ENCODE assay signal across 9 cellular contexts in the genomic region with DNA sequence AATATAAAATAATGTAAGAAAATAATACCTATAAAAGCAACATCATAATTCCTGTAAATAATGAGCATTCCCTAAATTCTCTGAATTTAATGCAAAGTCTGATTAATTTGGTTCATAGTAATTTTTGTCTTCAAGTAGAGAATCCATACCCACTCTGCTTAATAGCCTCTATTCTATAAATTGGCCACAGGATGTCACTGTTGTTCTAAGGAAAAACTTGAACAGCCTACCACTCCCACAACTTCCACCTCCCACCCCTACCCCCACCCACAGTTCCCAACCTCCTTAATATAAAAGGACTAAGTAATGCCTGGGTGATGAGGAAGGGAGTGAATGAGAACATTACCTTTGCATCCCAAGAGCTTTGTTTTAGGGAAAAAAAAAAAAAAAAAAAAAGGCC. TPM values are rescaled to one million over a fixed set of nuclear protein-coding genes. Genes with fewer than 3 reads are reported as not detected.
DNase-seq lines count a peak whose midpoint lies in the region; ATAC-seq, FAIRE-seq and TF ChIP-seq lines count a peak whose summit lies in the region.
"Had no signal": no experiment of that assay in that cellular context is flagged by ENCODE, and none has a peak within 500 bp of the region (broad histone marks: within the 10 kb centered on the region; RNA-seq: fewer than 3 reads in every experiment).

No MANE protein-coding gene starts in this region.

- intact Hi-C loops in GM12878 (cut with micrococcal nuclease; ENCODE audit: unreplicated experiment): loop anchor here (2.0 kb wide), 1 partner anchor 477 kb away; no protein-coding TSS in a partner anchor
- intact Hi-C loops in HepG2 (cut with micrococcal nuclease; ENCODE audit: unreplicated experiment): loop anchor here (1.0 to 2.0 kb wide), 2 partner anchors 225 to 476 kb away; no protein-coding TSS in a partner anchor

- no peak overlapping the region for H2AFZ ChIP-seq in GM12878 (ENCODE audit: control insufficient read depth, low read depth, low read length)
- H2AFZ ChIP-seq in HepG2 (ENCODE audit: low read length): no peak overlapping the region

- H3K4me2 ChIP-seq in GM12878 (ENCODE audit: control insufficient read depth, insufficient read depth) (no peak overlapping the region), HepG2 (ENCODE audit: low read depth, low read length) (no peak overlapping the region)

- in situ Hi-C loops in GM12878 (cut with MboI) (no loop called here), HepG2 (cut with HindIII; ENCODE audit: extremely low pct_ligation_motif_present, low pct_unique_long_range_greater_than_20kb) (loop anchor here (25.0 kb wide), 1 partner anchor 910 kb away; no protein-coding TSS in a partner anchor)

- H4K20me1 ChIP-seq in GM12878 (ENCODE audit: control insufficient read depth, insufficient read depth) (no peaks in the 10 kb centered on the region), HepG2 (ENCODE audit: insufficient read depth, low read length) (no peaks in the 10 kb centered on the region)

- SMC1A ChIA-PET in GM12878 (lab: Charles Lee; ENCODE audit: uncharacterized antibody, unreplicated experiment): interaction anchor here (0.6 to 1.5 kb wide), 9 partner anchors 13 to 930 kb away, joined by 3 to 6 read pairs (median 4); no protein-coding TSS in a partner anchor

- peak; percentile 25 to 53 (median 37); a peak in 4 of 6 replicates for TF ChIP-seq CTCF in GM12878 (IDR thresholded peaks at IDR 0.05 in 2 of 3, conservative IDR thresholded peaks at IDR 0.05 in 1 of 3; ENCODE audit: control insufficient read depth in 2 of 3, extremely low read depth in 1 of 3, insufficient read depth in 1 of 3, low read depth in 3 of 3, low read length in 3 of 3)
- TF ChIP-seq CTCF in HepG2 (CRISPR knock-in tag; IDR thresholded peaks at IDR 0.05): peak; percentile 72

- peak; percentile 40; the same call in 1 of the 2 replicates for TF ChIP-seq RAD21 in GM12878 (IDR thresholded peaks at IDR 0.05; ENCODE audit: insufficient read depth, low read depth, low read length)
- no peak for TF ChIP-seq RAD21 in HepG2 (CRISPR knock-in tag; IDR thresholded peaks at IDR 0.05)

- H3K9ac ChIP-seq in GM12878 (ENCODE audit: control insufficient read depth, insufficient read depth, low read length): no peak overlapping the region
- no peak overlapping the region for H3K9ac ChIP-seq in HepG2 (ENCODE audit: insufficient read depth, low read depth, low read length)

- TF ChIP-seq POLR2A in GM12878 (IDR thresholded peaks at IDR 0.05; ENCODE audit: low read depth, low read length) (no peak), HepG2 (IDR thresholded peaks at IDR 0.05; ENCODE audit: insufficient read depth in 1 of 2, low read depth in 2 of 2, low read length in 2 of 2) (no peak), GM12892 (IDR thresholded peaks at IDR 0.05; ENCODE audit: low read depth, low read length) (no peak)

- CTCF ChIA-PET in GM12878 (lab: Yijun Ruan, JAX) (interaction anchor here (0.6 to 2.0 kb wide), 23 partner anchors 9 to 1131 kb away, joined by 3 to 10 read pairs (median 3); no protein-coding TSS in a partner anchor), HepG2 (lab: Yijun Ruan, JAX; ENCODE audit: low intra/inter-chr PET ratio, low total read pairs) (interaction anchor here (0.7 to 1.5 kb wide), 6 partner anchors 76 to 481 kb away, joined by 3 to 7 read pairs (median 4); partner anchors contain the start of gene METTL5)

- TF ChIP-seq EP300 in GM12878 (IDR thresholded peaks at IDR 0.05; ENCODE audit: borderline replicate concordance in 1 of 2, control insufficient read depth in 1 of 2, low read depth in 2 of 2, low read length in 2 of 2): no peak
- TF ChIP-seq EP300 in HepG2 (IDR thresholded peaks at IDR 0.05; ENCODE audit: low read depth in 2 of 2, low read length in 2 of 2): no peak
- no peak for TF ChIP-seq EP300 in HepG2 (CRISPR knock-in tag; IDR thresholded peaks at IDR 0.05; ENCODE audit: borderline replicate concordance)

- RAD21 ChIA-PET in GM12878 (lab: Charles Lee; ENCODE audit: unreplicated experiment): interaction anchor here (0.6 to 1.2 kb wide), 7 partner anchors 9 to 705 kb away, joined by 3 to 8 read pairs (median 4); no protein-coding TSS in a partner anchor

- H3K4me1 ChIP-seq in GM12878 (ENCODE audit: control insufficient read depth, insufficient read depth, low read length) (no peaks in the 10 kb centered on the region), HepG2 (ENCODE audit: insufficient read depth, low read length) (peaks cover 13% of the 10 kb centered on the region; the same call in 1 of the 2 replicates)

- no peaks in the 10 kb centered on the region for H3K27me3 ChIP-seq in GM12878 (replicated peaks in 1 of 2; ENCODE audit: control insufficient read depth in 2 of 2, insufficient read depth in 2 of 2, low read length in 1 of 2)
- peaks cover 0 to 5% of the 10 kb centered on the region in 2 experiments; a peak in 1 of 5 replicates for H3K27me3 ChIP-seq in HepG2 (ENCODE audit: control insufficient read depth in 1 of 2, insufficient read depth in 2 of 2, low read length in 2 of 2)

- H3K36me3 ChIP-seq in GM12878 (ENCODE audit: control insufficient read depth in 2 of 2, insufficient read depth in 2 of 2, low read length in 1 of 2) (no peaks in the 10 kb centered on the region), HepG2 (replicated peaks in 1 of 2; ENCODE audit: control insufficient read depth in 1 of 2, insufficient read depth in 2 of 2, low read length in 2 of 2) (no peaks in the 10 kb centered on the region)

- ATAC-seq in GM12878 (peak; percentile 79), HepG2 (peak; percentile 88), HG03175 (IDR thresholded peaks at IDR 0.05; ENCODE audit: unreplicated experiment) (no peak)

- POLR2A ChIA-PET in GM12878 (lab: Charles Lee): interaction anchor here (0.6 kb wide), 1 partner anchor 470 kb away, joined by 3 read pairs; no protein-coding TSS in a partner anchor
- POLR2A ChIA-PET in HepG2 (lab: Yijun Ruan, JAX): interaction anchor here (0.9 to 1.3 kb wide), 2 partner anchors 431 to 1363 kb away, joined by 3 read pairs; no protein-coding TSS in a partner anchor

- H3K9me3 ChIP-seq in GM12878 (replicated peaks; ENCODE audit: control insufficient read depth, insufficient read depth, low read length) (no peaks in the 10 kb centered on the region), HepG2 (ENCODE audit: low read length) (no peaks in the 10 kb centered on the region)

- DNase-seq in NCI-H1436 (lab: John Stamatoyannopoulos, UW) (peak; percentile 56), NCI-H1436 treated with DMSO at 0.1 percent for 48 hours (lab: John Stamatoyannopoulos, UW) (no peak), NCI-H1930 (lab: John Stamatoyannopoulos, UW) (peak; percentile 19), GM12878 (ENCODE audit: low read depth, low spot score) (no peak), HepG2 (ENCODE audit: low spot score) (peak; percentile 61), activated gamma-delta T cell treated with Interleukin-2 at 50 U/mL for 16 hours (no peak), GM12892 (ENCODE audit: insufficient read length) (no peak)

- no peak overlapping the region for H3K27ac ChIP-seq in GM12878 (ENCODE audit: control insufficient read depth, insufficient read depth)
- H3K27ac ChIP-seq in HepG2 (ENCODE audit: extremely low read length, insufficient read depth, low read length): no peak overlapping the region

- no peak overlapping the region for H3K4me3 ChIP-seq in GM12878
- no peak overlapping the region for H3K4me3 ChIP-seq in HepG2 (replicated peaks in 1 of 3; ENCODE audit: insufficient read depth in 1 of 3, low read depth in 2 of 3, low read length in 3 of 3)

- no TSS peak for BruUV-seq in GM12878 (replicated peaks; lab: Mats Ljungman, UMichigan)
- BruUV-seq in HepG2 (replicated peaks; lab: Mats Ljungman, UMichigan): no TSS peak

- no peaks in the 10 kb centered on the region for H3K79me2 ChIP-seq in GM12878 (ENCODE audit: control insufficient read depth, insufficient read depth, low read length)
- H3K79me2 ChIP-seq in HepG2 (ENCODE audit: insufficient read depth, low read length): no peaks in the 10 kb centered on the region

- FAIRE-seq in GM12878 (lab: Jason Lieb, UNC): no peak
- peak; percentile 42 for FAIRE-seq in HepG2 (lab: Jason Lieb, UNC)
- FAIRE-seq in GM12892 (lab: Jason Lieb, UNC): no peak

RNA-seq across cellular contexts. Expression of gene BBS5, which starts 27.2 kb away (rescaled TPM):
- total RNA-seq in GM12878 (2013; cell fraction: nucleolus; rRNA removed): 5.3 and 6.1 TPM in 2 replicates
- total RNA-seq in GM12878 (2014; rRNA removed) (2.0 and 2.2 TPM in 2 replicates), GM12878 (2014; rRNA removed; fragmentation: Illumina TruSeq; extraction: Trizol) (1.8 and 1.9 TPM in 2 replicates), GM12878 (2021) (1.8 and 2.5 TPM in 2 replicates), HepG2 (2016; rRNA removed; fragmentation: Illumina TruSeq; extraction: Trizol) (3.3 and 4.5 TPM in 2 replicates)
- 0.54 TPM for polyA plus RNA-seq in GM12878 (2011; ENCODE audit: low read depth)
- polyA plus RNA-seq in GM12878 (2011; rRNA removed) (0.72 and 0.80 TPM in 2 replicates), GM12878 (2014; fragmentation: Illumina TruSeq; extraction: Trizol) (0.74 and 1.1 TPM in 2 replicates), GM12878 (2014; fragmentation: Nextera tagmentation; extraction: Ambion mirVana) (under 1 TPM; 0.56 to 0.60 TPM), GM12878 (2014; rRNA removed) (3.0 and 3.4 TPM in 2 replicates), GM12878 (2016; fragmentation: Nextera tagmentation; extraction: Ambion mirVana) (1 to 10 TPM; 1.3 to 3.0 TPM), HepG2 (2011; rRNA removed) (1.7 and 1.8 TPM in 2 replicates)
- polyA plus RNA-seq in GM12878 (2011; cell fraction: cytosol; rRNA removed): 0.63 and 1.1 TPM in 2 replicates
- polyA plus RNA-seq in GM12878 (2011; cell fraction: nucleus; rRNA removed): 1.2 and 1.9 TPM in 2 replicates
- polyA plus RNA-seq in GM12878 (2012): 1.2 and 1.3 TPM in 2 replicates
- polyA minus RNA-seq in GM12878 (2011; rRNA and poly(A)+ RNA removed): 0.44 and 1.1 TPM in 2 replicates
- not detected in 2 replicates for polyA minus RNA-seq in GM12878 (2011; cell fraction: cytosol; rRNA and poly(A)+ RNA removed)
- polyA minus RNA-seq in GM12878 (2011; cell fraction: nucleus; rRNA and poly(A)+ RNA removed): 0.97 and 2.4 TPM in 2 replicates
- 0.71 and 0.88 TPM in 2 replicates for total RNA-seq in HepG2 (2016; cell fraction: cytosol; rRNA removed; fragmentation: Illumina TruSeq; extraction: Trizol; ENCODE audit: low read depth)
- 3.7 and 4.8 TPM in 2 replicates for total RNA-seq in HepG2 (2016; cell fraction: insoluble cytoplasmic fraction; rRNA removed; fragmentation: Illumina TruSeq; extraction: Trizol)
- 1.5 and 2.2 TPM in 2 replicates for total RNA-seq in HepG2 (2016; cell fraction: membrane; rRNA removed; fragmentation: Illumina TruSeq; extraction: Trizol)
- total RNA-seq in HepG2 (2016; cell fraction: nucleus; rRNA removed; fragmentation: Illumina TruSeq; extraction: Trizol): 4.6 and 8.1 TPM in 2 replicates
- polyA plus RNA-seq in HepG2 (2011; cell fraction: cytosol; rRNA removed): 1.4 and 2.0 TPM in 2 replicates
- polyA plus RNA-seq in HepG2 (2011; cell fraction: nucleus; rRNA removed): 3.7 and 5.4 TPM in 2 replicates
- 2.6 and 2.8 TPM in 2 replicates for polyA plus RNA-seq in HepG2 (2012)
- polyA plus RNA-seq in HepG2 (2016; cell fraction: cytosol; fragmentation: Illumina TruSeq; extraction: Trizol; ENCODE audit: low read depth): 0.44 and 0.62 TPM in 2 replicates
- polyA plus RNA-seq in HepG2 (2016; cell fraction: insoluble cytoplasmic fraction; fragmentation: Illumina TruSeq; extraction: Trizol; ENCODE audit: low read depth): 3.4 and 4.2 TPM in 2 replicates
- polyA plus RNA-seq in HepG2 (2016; cell fraction: membrane; fragmentation: Illumina TruSeq; extraction: Trizol; ENCODE audit: low read depth): 1.0 and 1.2 TPM in 2 replicates
- polyA plus RNA-seq in HepG2 (2016; cell fraction: nucleus; fragmentation: Illumina TruSeq; extraction: Trizol; ENCODE audit: insufficient read depth, low read depth): 12.1 and 12.6 TPM in 2 replicates
- polyA minus RNA-seq in HepG2 (2011; rRNA and poly(A)+ RNA removed; ENCODE audit: low replicate concordance): 1.4 TPM in 1 of 2 replicates, not detected in the other
- polyA minus RNA-seq in HepG2 (2011; cell fraction: cytosol; rRNA and poly(A)+ RNA removed): 1.4 and 2.7 TPM in 2 replicates
- polyA minus RNA-seq in HepG2 (2011; cell fraction: nucleus; rRNA and poly(A)+ RNA removed): 6.2 and 8.1 TPM in 2 replicates
- 1.9 TPM for polyA plus RNA-seq in GM12892 (2012; ENCODE audit: missing spikeins)

RNA-seq across cellular contexts. Expression of gene KLHL41, which starts 57.4 kb away (rescaled TPM):
- 0.24 and 0.25 TPM in 2 replicates for total RNA-seq in GM12878 (2013; cell fraction: nucleolus; rRNA removed)
- total RNA-seq in GM12878 (2014; rRNA removed) (not detected in 2 replicates), GM12878 (2014; rRNA removed; fragmentation: Illumina TruSeq; extraction: Trizol) (0.05 and 0.13 TPM in 2 replicates), GM12878 (2021) (0.10 and 0.77 TPM in 2 replicates), HepG2 (2016; rRNA removed; fragmentation: Illumina TruSeq; extraction: Trizol) (0.27 and 0.31 TPM in 2 replicates)
- not detected for polyA plus RNA-seq in GM12878 (2011; ENCODE audit: low read depth)
- polyA plus RNA-seq in GM12878 (2011; rRNA removed) (0.04 and 0.10 TPM in 2 replicates), GM12878 (2014; fragmentation: Illumina TruSeq; extraction: Trizol) (0.03 and 0.33 TPM in 2 replicates), GM12878 (2014; fragmentation: Nextera tagmentation; extraction: Ambion mirVana) (under 1 TPM in 1 of 2 experiments, not detected in 1; 0.04 TPM), GM12878 (2014; rRNA removed) (0.09 TPM in 1 of 2 replicates, not detected in the other), GM12878 (2016; fragmentation: Nextera tagmentation; extraction: Ambion mirVana) (under 1 TPM; 0.15 to 0.38 TPM), HepG2 (2011; rRNA removed) (0.07 TPM in 1 of 2 replicates, not detected in the other)
- polyA plus RNA-seq in GM12878 (2011; cell fraction: cytosol; rRNA removed): 0.03 TPM in 1 of 2 replicates, not detected in the other
- polyA plus RNA-seq in GM12878 (2011; cell fraction: nucleus; rRNA removed): 0.04 and 0.07 TPM in 2 replicates
- polyA plus RNA-seq in GM12878 (2012): 0.11 and 0.24 TPM in 2 replicates
- 0.26 and 0.59 TPM in 2 replicates for polyA minus RNA-seq in GM12878 (2011; rRNA and poly(A)+ RNA removed)
- not detected in 2 replicates for polyA minus RNA-seq in GM12878 (2011; cell fraction: cytosol; rRNA and poly(A)+ RNA removed)
- polyA minus RNA-seq in GM12878 (2011; cell fraction: nucleus; rRNA and poly(A)+ RNA removed): not detected in 2 replicates
- total RNA-seq in HepG2 (2016; cell fraction: cytosol; rRNA removed; fragmentation: Illumina TruSeq; extraction: Trizol; ENCODE audit: low read depth): 0.91 and 0.97 TPM in 2 replicates
- total RNA-seq in HepG2 (2016; cell fraction: insoluble cytoplasmic fraction; rRNA removed; fragmentation: Illumina TruSeq; extraction: Trizol): 0.12 and 0.35 TPM in 2 replicates
- 0.46 and 0.55 TPM in 2 replicates for total RNA-seq in HepG2 (2016; cell fraction: membrane; rRNA removed; fragmentation: Illumina TruSeq; extraction: Trizol)
- 0.22 and 0.69 TPM in 2 replicates for total RNA-seq in HepG2 (2016; cell fraction: nucleus; rRNA removed; fragmentation: Illumina TruSeq; extraction: Trizol)
- 0.01 and 0.03 TPM in 2 replicates for polyA plus RNA-seq in HepG2 (2011; cell fraction: cytosol; rRNA removed)
- polyA plus RNA-seq in HepG2 (2011; cell fraction: nucleus; rRNA removed): 0.13 and 0.21 TPM in 2 replicates
- 0.09 and 0.16 TPM in 2 replicates for polyA plus RNA-seq in HepG2 (2012)
- 0.11 TPM in 1 of 2 replicates, not detected in the other for polyA plus RNA-seq in HepG2 (2016; cell fraction: cytosol; fragmentation: Illumina TruSeq; extraction: Trizol; ENCODE audit: low read depth)
- 0.21 and 1.2 TPM in 2 replicates for polyA plus RNA-seq in HepG2 (2016; cell fraction: insoluble cytoplasmic fraction; fragmentation: Illumina TruSeq; extraction: Trizol; ENCODE audit: low read depth)
- 0.07 and 0.10 TPM in 2 replicates for polyA plus RNA-seq in HepG2 (2016; cell fraction: membrane; fragmentation: Illumina TruSeq; extraction: Trizol; ENCODE audit: low read depth)
- 1.3 and 1.4 TPM in 2 replicates for polyA plus RNA-seq in HepG2 (2016; cell fraction: nucleus; fragmentation: Illumina TruSeq; extraction: Trizol; ENCODE audit: insufficient read depth, low read depth)
- not detected in 2 replicates for polyA minus RNA-seq in HepG2 (2011; rRNA and poly(A)+ RNA removed; ENCODE audit: low replicate concordance)
- not detected in 2 replicates for polyA minus RNA-seq in HepG2 (2011; cell fraction: cytosol; rRNA and poly(A)+ RNA removed)
- polyA minus RNA-seq in HepG2 (2011; cell fraction: nucleus; rRNA and poly(A)+ RNA removed): 0.26 TPM in 1 of 2 replicates, not detected in the other
- 0.15 TPM for polyA plus RNA-seq in GM12892 (2012; ENCODE audit: missing spikeins)
- total RNA-seq: CD4-positive, CD25-positive, alpha-beta regulatory T cell had no signal

Comparison
In these comparisons a context has a peak if more than half of its experiments do, and no peak if none do; other contexts are left out.
1. DNase-seq: peak in NCI-H1436 (single experiment), NCI-H1930 (2 of 2) and HepG2 (single experiment); none in NCI-H1436 treated with DMSO at 0.1 percent for 48 hours (single experiment), GM12878 (single experiment), activated gamma-delta T cell treated with Interleukin-2 at 50 U/mL for 16 hours (single experiment) and GM12892 (single experiment).